Comparison of ENCODE assay signal across 1 cellular context in the genomic region with DNA sequence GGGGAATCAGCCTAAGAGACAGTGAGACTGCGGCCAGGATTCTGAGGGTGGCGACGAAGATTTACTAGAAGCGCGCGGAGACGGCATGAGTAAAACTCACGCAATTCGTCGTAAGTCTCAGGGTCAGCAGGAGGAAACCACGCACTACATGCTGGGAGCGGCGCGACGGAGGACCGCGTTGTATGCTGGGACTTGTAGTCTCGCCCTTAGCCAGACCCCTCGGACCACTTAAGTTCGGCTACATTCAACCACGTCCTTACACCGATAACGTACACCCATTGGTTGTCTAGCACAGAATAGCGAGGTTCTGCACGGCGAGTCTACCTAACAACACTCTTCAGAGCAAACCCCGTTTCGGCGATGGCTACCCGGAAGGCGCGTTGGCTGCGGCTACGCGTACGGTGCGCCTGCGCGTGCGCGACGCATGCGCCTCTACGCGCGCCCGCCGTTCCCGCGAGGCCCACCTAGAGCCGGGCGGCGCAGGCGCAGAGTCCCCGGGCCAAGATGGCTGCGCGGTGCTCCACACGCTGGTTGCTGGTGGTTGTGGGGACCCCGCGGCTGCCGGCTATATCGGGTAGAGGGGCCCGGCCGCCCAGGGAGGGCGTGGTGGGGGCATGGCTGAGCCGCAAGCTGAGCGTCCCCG.
TF ChIP-seq lines count a peak whose summit lies in the region.

DNAJA3 (plus strand) TSS at position 491 of the 643 bp plus-strand sequence; CDS start at position 505, 14 bp downstream.

TF ChIP-seq in K562, 482 proteins besides CTCF, POLR2A, EP300 and RAD21 (continued from another document and continues in another):
- TF ChIP-seq, protein P1, sequence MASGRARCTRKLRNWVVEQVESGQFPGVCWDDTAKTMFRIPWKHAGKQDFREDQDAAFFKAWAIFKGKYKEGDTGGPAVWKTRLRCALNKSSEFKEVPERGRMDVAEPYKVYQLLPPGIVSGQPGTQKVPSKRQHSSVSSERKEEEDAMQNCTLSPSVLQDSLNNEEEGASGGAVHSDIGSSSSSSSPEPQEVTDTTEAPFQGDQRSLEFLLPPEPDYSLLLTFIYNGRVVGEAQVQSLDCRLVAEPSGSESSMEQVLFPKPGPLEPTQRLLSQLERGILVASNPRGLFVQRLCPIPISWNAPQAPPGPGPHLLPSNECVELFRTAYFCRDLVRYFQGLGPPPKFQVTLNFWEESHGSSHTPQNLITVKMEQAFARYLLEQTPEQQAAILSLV (tag; IDR thresholded peaks at IDR 0.05): 0 out of 2 replicates have a peak, but pooled peaks have one; percentile 21
- no peak for TF ChIP-seq ZNF445 (CRISPR knock-in tag; IDR thresholded peaks at IDR 0.05; ENCODE audit: low read depth)
- no peak for TF ChIP-seq MYNN (IDR thresholded peaks at IDR 0.05)
- no peak for TF ChIP-seq MYNN (CRISPR knock-in tag; IDR thresholded peaks at IDR 0.05)
- no peak for TF ChIP-seq POLR3G (IDR thresholded peaks at IDR 0.05; ENCODE audit: extremely low read depth, insufficient read length, insufficient replicate concordance)
- TF ChIP-seq, protein P2, sequence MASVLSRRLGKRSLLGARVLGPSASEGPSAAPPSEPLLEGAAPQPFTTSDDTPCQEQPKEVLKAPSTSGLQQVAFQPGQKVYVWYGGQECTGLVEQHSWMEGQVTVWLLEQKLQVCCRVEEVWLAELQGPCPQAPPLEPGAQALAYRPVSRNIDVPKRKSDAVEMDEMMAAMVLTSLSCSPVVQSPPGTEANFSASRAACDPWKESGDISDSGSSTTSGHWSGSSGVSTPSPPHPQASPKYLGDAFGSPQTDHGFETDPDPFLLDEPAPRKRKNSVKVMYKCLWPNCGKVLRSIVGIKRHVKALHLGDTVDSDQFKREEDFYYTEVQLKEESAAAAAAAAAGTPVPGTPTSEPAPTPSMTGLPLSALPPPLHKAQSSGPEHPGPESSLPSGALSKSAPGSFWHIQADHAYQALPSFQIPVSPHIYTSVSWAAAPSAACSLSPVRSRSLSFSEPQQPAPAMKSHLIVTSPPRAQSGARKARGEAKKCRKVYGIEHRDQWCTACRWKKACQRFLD (CRISPR knock-in tag; IDR thresholded peaks at IDR 0.05): peak; percentile 78
- peak; percentile 98 for TF ChIP-seq POLR2G (IDR thresholded peaks at IDR 0.05; ENCODE audit: low read depth, low read length)
- peak; percentile 88 for TF ChIP-seq KDM5B (IDR thresholded peaks at IDR 0.05; ENCODE audit: insufficient replicate concordance, low read depth, low read length)
- TF ChIP-seq ZNF165 (CRISPR knock-in tag; IDR thresholded peaks at IDR 0.05; ENCODE audit: borderline replicate concordance): peak; percentile 22; the same call in 1 of the 2 replicates
- TF ChIP-seq ZBTB33 (CRISPR knock-in tag; IDR thresholded peaks at IDR 0.05): peak; percentile 39; the same call in 1 of the 2 replicates
- TF ChIP-seq POLR2B (IDR thresholded peaks at IDR 0.05; ENCODE audit: low read depth, partially characterized antibody): peak; percentile 99
- peak; percentile 97 for TF ChIP-seq CHD2 (IDR thresholded peaks at IDR 0.05; ENCODE audit: low read depth, low read length)
- 0 out of 2 replicates have a peak, but pooled peaks have one; percentile 62 for TF ChIP-seq FOXP4 (CRISPR knock-in tag; IDR thresholded peaks at IDR 0.05; ENCODE audit: borderline replicate concordance)
- no peak for TF ChIP-seq DACH1 (IDR thresholded peaks at IDR 0.05; ENCODE audit: partially characterized antibody)
- TF ChIP-seq, protein P3, sequence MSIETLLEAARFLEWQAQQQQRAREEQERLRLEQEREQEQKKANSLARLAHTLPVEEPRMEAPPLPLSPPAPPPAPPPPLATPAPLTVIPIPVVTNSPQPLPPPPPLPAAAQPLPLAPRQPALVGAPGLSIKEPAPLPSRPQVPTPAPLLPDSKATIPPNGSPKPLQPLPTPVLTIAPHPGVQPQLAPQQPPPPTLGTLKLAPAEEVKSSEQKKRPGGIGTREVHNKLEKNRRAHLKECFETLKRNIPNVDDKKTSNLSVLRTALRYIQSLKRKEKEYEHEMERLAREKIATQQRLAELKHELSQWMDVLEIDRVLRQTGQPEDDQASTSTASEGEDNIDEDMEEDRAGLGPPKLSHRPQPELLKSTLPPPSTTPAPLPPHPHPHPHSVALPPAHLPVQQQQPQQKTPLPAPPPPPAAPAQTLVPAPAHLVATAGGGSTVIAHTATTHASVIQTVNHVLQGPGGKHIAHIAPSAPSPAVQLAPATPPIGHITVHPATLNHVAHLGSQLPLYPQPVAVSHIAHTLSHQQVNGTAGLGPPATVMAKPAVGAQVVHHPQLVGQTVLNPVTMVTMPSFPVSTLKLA (conservative IDR thresholded peaks at IDR 0.05): peak; percentile 87 to 88
- no peak for TF ChIP-seq KAT8 (IDR thresholded peaks at IDR 0.05; ENCODE audit: low read depth)
- TF ChIP-seq MCM7 (IDR thresholded peaks at IDR 0.05): 0 out of 4 replicates have a peak, but pooled peaks of 1 of the 2 experiments have one; percentile 2
- 0 out of 2 replicates have a peak, but pooled peaks have one; percentile 76 for TF ChIP-seq NFRKB (IDR thresholded peaks at IDR 0.05; ENCODE audit: low read depth)
- TF ChIP-seq FOXK2 (conservative IDR thresholded peaks at IDR 0.05 in 1 of 2, IDR thresholded peaks at IDR 0.05 in 1 of 2; ENCODE audit: low read depth in 2 of 2): peak; percentile 29 to 54; a peak in 3 of 4 replicates
- TF ChIP-seq, protein P4, sequence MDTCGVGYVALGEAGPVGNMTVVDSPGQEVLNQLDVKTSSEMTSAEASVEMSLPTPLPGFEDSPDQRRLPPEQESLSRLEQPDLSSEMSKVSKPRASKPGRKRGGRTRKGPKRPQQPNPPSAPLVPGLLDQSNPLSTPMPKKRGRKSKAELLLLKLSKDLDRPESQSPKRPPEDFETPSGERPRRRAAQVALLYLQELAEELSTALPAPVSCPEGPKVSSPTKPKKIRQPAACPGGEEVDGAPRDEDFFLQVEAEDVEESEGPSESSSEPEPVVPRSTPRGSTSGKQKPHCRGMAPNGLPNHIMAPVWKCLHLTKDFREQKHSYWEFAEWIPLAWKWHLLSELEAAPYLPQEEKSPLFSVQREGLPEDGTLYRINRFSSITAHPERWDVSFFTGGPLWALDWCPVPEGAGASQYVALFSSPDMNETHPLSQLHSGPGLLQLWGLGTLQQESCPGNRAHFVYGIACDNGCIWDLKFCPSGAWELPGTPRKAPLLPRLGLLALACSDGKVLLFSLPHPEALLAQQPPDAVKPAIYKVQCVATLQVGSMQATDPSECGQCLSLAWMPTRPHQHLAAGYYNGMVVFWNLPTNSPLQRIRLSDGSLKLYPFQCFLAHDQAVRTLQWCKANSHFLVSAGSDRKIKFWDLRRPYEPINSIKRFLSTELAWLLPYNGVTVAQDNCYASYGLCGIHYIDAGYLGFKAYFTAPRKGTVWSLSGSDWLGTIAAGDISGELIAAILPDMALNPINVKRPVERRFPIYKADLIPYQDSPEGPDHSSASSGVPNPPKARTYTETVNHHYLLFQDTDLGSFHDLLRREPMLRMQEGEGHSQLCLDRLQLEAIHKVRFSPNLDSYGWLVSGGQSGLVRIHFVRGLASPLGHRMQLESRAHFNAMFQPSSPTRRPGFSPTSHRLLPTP (IDR thresholded peaks at IDR 0.05; ENCODE audit: borderline replicate concordance, extremely low read depth, insufficient read length): no peak
- TF ChIP-seq NR4A1 (CRISPR knock-in tag; IDR thresholded peaks at IDR 0.05): 0 out of 2 replicates have a peak, but pooled peaks have one; percentile 4
- TF ChIP-seq NR4A1 (tag; IDR thresholded peaks at IDR 0.05): no peak; the same call in 1 of the 2 replicates
- TF ChIP-seq CBFB (CRISPR knock-in tag; IDR thresholded peaks at IDR 0.05): no peak; the same call in 1 of the 2 replicates
- no peak for TF ChIP-seq ZNF707 (CRISPR knock-in tag; conservative IDR thresholded peaks at IDR 0.05)
- peak; percentile 67 for TF ChIP-seq ASH1L (IDR thresholded peaks at IDR 0.05; ENCODE audit: borderline replicate concordance, low read depth, partially characterized antibody)
- peak; percentile 73 for TF ChIP-seq ZBTB12 (CRISPR knock-in tag; IDR thresholded peaks at IDR 0.05)
- TF ChIP-seq MAZ (CRISPR knock-in tag; conservative IDR thresholded peaks at IDR 0.05 in 1 of 2, IDR thresholded peaks at IDR 0.05 in 1 of 2): peak; percentile 46 to 62
- TF ChIP-seq, protein P5, sequence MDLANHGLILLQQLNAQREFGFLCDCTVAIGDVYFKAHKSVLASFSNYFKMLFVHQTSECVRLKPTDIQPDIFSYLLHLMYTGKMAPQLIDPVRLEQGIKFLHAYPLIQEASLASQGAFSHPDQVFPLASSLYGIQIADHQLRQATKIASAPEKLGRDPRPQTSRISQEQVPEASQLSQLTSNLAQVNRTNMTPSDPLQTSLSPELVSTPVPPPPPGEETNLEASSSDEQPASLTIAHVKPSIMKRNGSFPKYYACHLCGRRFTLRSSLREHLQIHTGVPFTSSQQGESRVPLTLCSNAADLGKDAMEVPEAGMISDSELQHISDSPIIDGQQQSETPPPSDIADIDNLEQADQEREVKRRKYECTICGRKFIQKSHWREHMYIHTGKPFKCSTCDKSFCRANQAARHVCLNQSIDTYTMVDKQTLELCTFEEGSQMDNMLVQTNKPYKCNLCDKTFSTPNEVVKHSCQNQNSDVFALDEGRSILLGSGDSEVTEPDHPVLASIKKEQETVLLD (IDR thresholded peaks at IDR 0.05): peak; percentile 99
- TF ChIP-seq E2F3 (CRISPR knock-in tag; IDR thresholded peaks at IDR 0.05): peak; percentile 78
- TF ChIP-seq MBD2 (IDR thresholded peaks at IDR 0.05; ENCODE audit: borderline replicate concordance, low read depth): peak; percentile 58
- TF ChIP-seq, protein P6, sequence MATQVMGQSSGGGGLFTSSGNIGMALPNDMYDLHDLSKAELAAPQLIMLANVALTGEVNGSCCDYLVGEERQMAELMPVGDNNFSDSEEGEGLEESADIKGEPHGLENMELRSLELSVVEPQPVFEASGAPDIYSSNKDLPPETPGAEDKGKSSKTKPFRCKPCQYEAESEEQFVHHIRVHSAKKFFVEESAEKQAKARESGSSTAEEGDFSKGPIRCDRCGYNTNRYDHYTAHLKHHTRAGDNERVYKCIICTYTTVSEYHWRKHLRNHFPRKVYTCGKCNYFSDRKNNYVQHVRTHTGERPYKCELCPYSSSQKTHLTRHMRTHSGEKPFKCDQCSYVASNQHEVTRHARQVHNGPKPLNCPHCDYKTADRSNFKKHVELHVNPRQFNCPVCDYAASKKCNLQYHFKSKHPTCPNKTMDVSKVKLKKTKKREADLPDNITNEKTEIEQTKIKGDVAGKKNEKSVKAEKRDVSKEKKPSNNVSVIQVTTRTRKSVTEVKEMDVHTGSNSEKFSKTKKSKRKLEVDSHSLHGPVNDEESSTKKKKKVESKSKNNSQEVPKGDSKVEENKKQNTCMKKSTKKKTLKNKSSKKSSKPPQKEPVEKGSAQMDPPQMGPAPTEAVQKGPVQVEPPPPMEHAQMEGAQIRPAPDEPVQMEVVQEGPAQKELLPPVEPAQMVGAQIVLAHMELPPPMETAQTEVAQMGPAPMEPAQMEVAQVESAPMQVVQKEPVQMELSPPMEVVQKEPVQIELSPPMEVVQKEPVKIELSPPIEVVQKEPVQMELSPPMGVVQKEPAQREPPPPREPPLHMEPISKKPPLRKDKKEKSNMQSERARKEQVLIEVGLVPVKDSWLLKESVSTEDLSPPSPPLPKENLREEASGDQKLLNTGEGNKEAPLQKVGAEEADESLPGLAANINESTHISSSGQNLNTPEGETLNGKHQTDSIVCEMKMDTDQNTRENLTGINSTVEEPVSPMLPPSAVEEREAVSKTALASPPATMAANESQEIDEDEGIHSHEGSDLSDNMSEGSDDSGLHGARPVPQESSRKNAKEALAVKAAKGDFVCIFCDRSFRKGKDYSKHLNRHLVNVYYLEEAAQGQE (CRISPR knock-in tag; IDR thresholded peaks at IDR 0.05; ENCODE audit: low read depth): peak; percentile 50
- TF ChIP-seq HLTF (IDR thresholded peaks at IDR 0.05): 0 out of 2 replicates have a peak, but pooled peaks have one; percentile 8
